In genomic region chr6:114467931-114468330, GRCh38 we compare ENCODE assay signal across 26 cellular contexts.
DNase-seq lines count a peak whose midpoint lies in the region; ATAC-seq, FAIRE-seq and TF ChIP-seq lines count a peak whose summit lies in the region.
"Had no signal": no experiment of that assay in that cellular context is flagged by ENCODE, and none has a peak within 500 bp of the region (broad histone marks: within the 10 kb centered on the region; RNA-seq: fewer than 3 reads in every experiment).

No MANE protein-coding gene starts in this region.

- no peak for ATAC-seq in PC-3
- ATAC-seq in stimulated activated naive CD8-positive, alpha-beta T cell treated with anti-CD3 and anti-CD28 coated beads, Interleukin-15, amount 100 ng/mL, for 72 hours = no peak
- ATAC-seq: A549, GM12878, Panc1 had no signal

- no peak overlapping the region for H3K4me3 ChIP-seq in PC-3 (ENCODE audit: low read length)
- H3K4me3 ChIP-seq in fibroblast of mammary gland (ENCODE audit: control insufficient read depth, low read depth, low read length) = no peak overlapping the region
- no peak overlapping the region for H3K4me3 ChIP-seq in PC-9
- H3K4me3 ChIP-seq: A549; BLaER1 treated with 17β-estradiol and CSF1 and Interleukin-3, amounts not matched to agents 10 nM and 100 nM; GM12878; HAP-1 had no signal

- H3K36me3 ChIP-seq in PC-3 (ENCODE audit: low read depth, low read length) (no peaks in the 10 kb centered on the region), PC-9 (ENCODE audit: low read depth) (no peaks in the 10 kb centered on the region)
- H3K36me3 ChIP-seq: BLaER1 treated with 17β-estradiol and CSF1 and Interleukin-3, amounts not matched to agents 10 nM and 100 nM; HAP-1 had no signal

- no peaks in the 10 kb centered on the region for H3K9me3 ChIP-seq in PC-3 (ENCODE audit: low read length)
- no peaks in the 10 kb centered on the region for H3K9me3 ChIP-seq in PC-9 (ENCODE audit: insufficient read depth, low read depth)
- H3K9me3 ChIP-seq: A549; BLaER1 treated with 17β-estradiol and CSF1 and Interleukin-3, amounts not matched to agents 10 nM and 100 nM; HAP-1 had no signal

- no peak overlapping the region for H3K27ac Mint-ChIP-seq in stimulated activated naive CD8-positive, alpha-beta T cell treated with anti-CD3 and anti-CD28 coated beads, Interleukin-15, amount 100 ng/mL, for 72 hours
- H3K27ac Mint-ChIP-seq: CD4-positive, alpha-beta T cell had no signal

- no peak overlapping the region for H2AFZ ChIP-seq in PC-3 (ENCODE audit: low read length)
- no peak overlapping the region for H2AFZ ChIP-seq in PC-9

- H3K79me2 ChIP-seq in PC-3 (ENCODE audit: low read length) = no peaks in the 10 kb centered on the region
- H3K79me2 ChIP-seq in PC-9 (ENCODE audit: low read depth) = no peaks in the 10 kb centered on the region

- no peaks in the 10 kb centered on the region for H4K20me1 ChIP-seq in PC-3 (ENCODE audit: low read length)
- no peaks in the 10 kb centered on the region; the same call in 1 of the 2 replicates for H4K20me1 ChIP-seq in PC-9 (ENCODE audit: insufficient read depth)
- H4K20me1 ChIP-seq: BLaER1 treated with 17β-estradiol and CSF1 and Interleukin-3, amounts not matched to agents 10 nM and 100 nM had no signal

- no peak overlapping the region for H3K4me3 Mint-ChIP-seq in stimulated activated naive CD8-positive, alpha-beta T cell treated with anti-CD3 and anti-CD28 coated beads, Interleukin-15, amount 100 ng/mL, for 72 hours
- H3K4me3 Mint-ChIP-seq: CD4-positive, alpha-beta T cell had no signal

- no peaks in the 10 kb centered on the region for H3K9me3 Mint-ChIP-seq in stimulated activated naive CD8-positive, alpha-beta T cell treated with anti-CD3 and anti-CD28 coated beads, Interleukin-15, amount 100 ng/mL, for 72 hours
- H3K9me3 Mint-ChIP-seq: CD4-positive, alpha-beta T cell had no signal

- H3K27ac ChIP-seq in PC-3 (ENCODE audit: low read length) = no peak overlapping the region; the same call in 1 of the 2 replicates
- H3K27ac ChIP-seq in PC-9 = no peak overlapping the region
- H3K27ac ChIP-seq: A549; BLaER1 treated with 17β-estradiol and CSF1 and Interleukin-3, amounts not matched to agents 10 nM and 100 nM; RWPE1 had no signal

- H3K4me1 ChIP-seq in PC-3 (ENCODE audit: insufficient read depth, low read length) = peaks cover 26% of the 10 kb centered on the region
- no peaks in the 10 kb centered on the region for H3K4me1 ChIP-seq in PC-9 (replicated peaks; ENCODE audit: insufficient read depth)
- H3K4me1 ChIP-seq: A549, HAP-1 had no signal

- no peaks in the 10 kb centered on the region for H3K4me1 Mint-ChIP-seq in stimulated activated naive CD8-positive, alpha-beta T cell treated with anti-CD3 and anti-CD28 coated beads, Interleukin-15, amount 100 ng/mL, for 72 hours

- no peaks in the 10 kb centered on the region for H3K27me3 Mint-ChIP-seq in stimulated activated naive CD8-positive, alpha-beta T cell treated with anti-CD3 and anti-CD28 coated beads, Interleukin-15, amount 100 ng/mL, for 72 hours
- H3K27me3 Mint-ChIP-seq: CD4-positive, alpha-beta T cell had no signal

- no peak overlapping the region for H3K9ac ChIP-seq in PC-3 (ENCODE audit: low read length)
- H3K9ac ChIP-seq: BLaER1 treated with 17β-estradiol and CSF1 and Interleukin-3, amounts not matched to agents 10 nM and 100 nM had no signal

- H3K27me3 ChIP-seq in PC-3 (ENCODE audit: low read length) = no peaks in the 10 kb centered on the region
- H3K27me3 ChIP-seq in PC-9 (ENCODE audit: insufficient read depth, low read depth) = no peaks in the 10 kb centered on the region
- H3K27me3 ChIP-seq: BLaER1 treated with 17β-estradiol and CSF1 and Interleukin-3, amounts not matched to agents 10 nM and 100 nM had no signal

- no peak overlapping the region for H3K4me2 ChIP-seq in PC-3 (ENCODE audit: low read length)
- H3K4me2 ChIP-seq in PC-9 = no peak overlapping the region
- H3K4me2 ChIP-seq: A549; BLaER1 treated with 17β-estradiol and CSF1 and Interleukin-3, amounts not matched to agents 10 nM and 100 nM had no signal

- DNase-seq in HT1080 (ENCODE audit: low read depth) (peak; percentile 79), PC-3 (peak; percentile 59), fibroblast of mammary gland (ENCODE audit: low read depth) (peak; percentile 6), urothelium cell line (ENCODE audit: low spot score) (peak; percentile 2), glomerular visceral epithelial cell (ENCODE audit: extremely low spot score) (no peak), PC-9 (no peak)
- no peak for DNase-seq in stimulated activated naive CD8-positive, alpha-beta T cell treated with anti-CD3 and anti-CD28 coated beads, Interleukin-15, amount 100 ng/mL, for 72 hours
- DNase-seq: AML-193; CD4-positive, alpha-beta T cell; COR-L47; GDM1; GOT3; IMR-90; KG1; NCI-H1092; NCI-H1417 treated with DMSO at 0.1 percent for 48 hours; NCI-H187; NCI-H2081 treated with DMSO at 0.1 percent for 48 hours; NCI-H526; SHP77 had no signal

- CTCF ChIA-PET in PC-3 (lab: Charles Lee) = no interaction called here
- CTCF ChIA-PET in PC-9 (lab: Charles Lee) = no interaction called here

- no peak for TF ChIP-seq CTCF in PC-3 (conservative IDR thresholded peaks at IDR 0.05; ENCODE audit: low read depth, low read length)
- no peak for TF ChIP-seq CTCF in fibroblast of mammary gland (conservative IDR thresholded peaks at IDR 0.05; ENCODE audit: control insufficient read depth, insufficient read depth, low read depth, low read length)
- TF ChIP-seq CTCF in PC-9 (conservative IDR thresholded peaks at IDR 0.05) = no peak

- intact Hi-C loops in PC-3 (cut with micrococcal nuclease) (loop anchor here (10.0 kb wide), 1 partner anchor 123 kb away; the partner anchor contains the start of gene HS3ST5), PC-9 (cut with micrococcal nuclease; ENCODE audit: unreplicated experiment) (no loop called here)

- H3F3A ChIP-seq in PC-3 (ENCODE audit: low read length, unreplicated experiment) (no peaks in the 10 kb centered on the region), PC-9 (ENCODE audit: insufficient read depth, low read depth) (no peaks in the 10 kb centered on the region)

- FAIRE-seq in urothelium cell line (lab: Jason Lieb, UNC) = no peak
- FAIRE-seq: A549, GM12878 had no signal

- H3K9me2 ChIP-seq in PC-3 (replicated peaks; ENCODE audit: low read length) (no peaks in the 10 kb centered on the region), PC-9 (ENCODE audit: insufficient read depth) (no peaks in the 10 kb centered on the region)

- BruUV-seq in PC-3 (replicated peaks; lab: Mats Ljungman, UMichigan) = no TSS peak
- no TSS peak for BruUV-seq in PC-9 (replicated peaks; lab: Mats Ljungman, UMichigan)

- POLR2A ChIA-PET in PC-3 (lab: Charles Lee; ENCODE audit: unreplicated experiment) = no interaction called here
- POLR2A ChIA-PET in PC-9 (lab: Charles Lee; ENCODE audit: unreplicated experiment) = no interaction called here

Comparison
In these comparisons a context has a peak if more than half of its experiments do, and no peak if none do; other contexts are left out.
1. DNase-seq: peak in HT1080 (single experiment), PC-3 (single experiment), fibroblast of mammary gland (single experiment) and urothelium cell line (single experiment); none in glomerular visceral epithelial cell (single experiment), stimulated activated naive CD8-positive, alpha-beta T cell treated with anti-CD3 and anti-CD28 coated beads, Interleukin-15, amount 100 ng/mL, for 72 hours (0 of 2) and PC-9 (0 of 2).